ENCODE assay signal across 26 cellular contexts in genomic region chr9:7095054-7095453, GRCh38.
DNase-seq lines count a peak whose midpoint lies in the region; ATAC-seq and TF ChIP-seq lines count a peak whose summit lies in the region.
"Had no signal": no experiment of that assay in that cellular context is flagged by ENCODE, and none has a peak within 500 bp of the region (broad histone marks: within the 10 kb centered on the region; RNA-seq: fewer than 3 reads in every experiment).

No MANE protein-coding gene starts in this region.

- peaks cover 22% of the 10 kb centered on the region for H3K36me3 Mint-ChIP-seq in stimulated activated effector memory CD8-positive, alpha-beta T cell treated with anti-CD3 and anti-CD28 coated beads, Interleukin-12 subunit alpha, Interleukin-12 subunit beta, amount 100 ng/mL, for 72 hours

- H3K27ac ChIP-seq in BLaER1 = no peak overlapping the region
- H3K27ac ChIP-seq: A549, breast epithelium, dorsolateral prefrontal cortex, esophagus squamous epithelium, heart right ventricle, right lobe of liver, tibial nerve had no signal

- H3K27ac Mint-ChIP-seq in stimulated activated effector memory CD8-positive, alpha-beta T cell treated with anti-CD3 and anti-CD28 coated beads, Interleukin-12 subunit alpha, Interleukin-12 subunit beta, amount 100 ng/mL, for 72 hours = no peak overlapping the region
- H3K27ac Mint-ChIP-seq: activated naive CD8-positive, alpha-beta T cell; mesothelial cell of epicardium had no signal

- no peak for DNase-seq in NCI-H446 treated with DMSO at 0.1 percent for 48 hours (lab: John Stamatoyannopoulos, UW)
- DNase-seq in OCI-M1 (lab: John Stamatoyannopoulos, UW) = no peak
- no peak for DNase-seq in stimulated activated effector memory CD8-positive, alpha-beta T cell treated with anti-CD3 and anti-CD28 coated beads, Interleukin-12 subunit alpha, Interleukin-12 subunit beta, amount 100 ng/mL, for 72 hours (ENCODE audit: low spot score in 2 of 2)
- no peak for DNase-seq in KG1 (lab: John Stamatoyannopoulos, UW)
- DNase-seq: activated CD4-positive, CD25-positive, alpha-beta regulatory T cell treated with anti-CD3 and anti-CD28 coated beads, Interleukin-2, amount 50 U/mL, for 72 hours; CD8-positive, alpha-beta memory T cell; dorsolateral prefrontal cortex; esophagus squamous epithelium; heart right ventricle; kidney; NCI-H1436 treated with DMSO at 0.1 percent for 48 hours; NCI-H510A; occipital lobe; right lobe of liver; RPMI8226; stimulated activated CD4-positive, alpha-beta T cell treated with anti-CD3 and anti-CD28 coated beads, Interleukin-1b, Interleukin-23, amount 100 ng/mL, for 48 hours; stimulated activated CD8-positive, alpha-beta memory T cell treated with anti-CD3 and anti-CD28 coated beads, Interleukin-4, amount 100 ng/mL, for 48 hours had no signal

- peak overlapping the region; percentile 47 for H3K4me2 ChIP-seq in BLaER1
- H3K4me2 ChIP-seq in Loucy (ENCODE audit: low read depth, low read length, poor library complexity, severe bottlenecking) = peak overlapping the region; percentile 8
- H3K4me2 ChIP-seq: A549 had no signal

- H3K9me2 ChIP-seq in Loucy (replicated peaks; ENCODE audit: low read depth, low read length) = no peaks in the 10 kb centered on the region

- ATAC-seq in GM19351 (IDR thresholded peaks at IDR 0.05; ENCODE audit: unreplicated experiment) (peak; percentile 90), HG02759 (IDR thresholded peaks at IDR 0.05; ENCODE audit: unreplicated experiment) (peak; percentile 54)
- no peak for ATAC-seq in stimulated activated effector memory CD8-positive, alpha-beta T cell treated with anti-CD3 and anti-CD28 coated beads, Interleukin-12 subunit alpha, Interleukin-12 subunit beta, amount 100 ng/mL, for 72 hours
- ATAC-seq: A549, heart right ventricle, right lobe of liver had no signal

- peaks cover 3% of the 10 kb centered on the region for H3K9me3 Mint-ChIP-seq in stimulated activated effector memory CD8-positive, alpha-beta T cell treated with anti-CD3 and anti-CD28 coated beads, Interleukin-12 subunit alpha, Interleukin-12 subunit beta, amount 100 ng/mL, for 72 hours

- TF ChIP-seq CTCF in Loucy (conservative IDR thresholded peaks at IDR 0.05; ENCODE audit: low read length) = no peak

- H3K4me1 ChIP-seq in BLaER1 (peaks cover 14% of the 10 kb centered on the region), Loucy (ENCODE audit: insufficient read depth, low read length, poor library complexity, severe bottlenecking) (peaks cover 18% of the 10 kb centered on the region)
- H3K4me1 ChIP-seq: A549, breast epithelium, right lobe of liver had no signal

- H3K27me3 ChIP-seq in BLaER1 (no peaks in the 10 kb centered on the region), Loucy (ENCODE audit: insufficient read depth, low read length, poor library complexity, severe bottlenecking) (no peaks in the 10 kb centered on the region)
- H3K27me3 ChIP-seq: breast epithelium, dorsolateral prefrontal cortex, esophagus squamous epithelium, heart right ventricle, right lobe of liver, tibial nerve had no signal

- H4K20me1 ChIP-seq in BLaER1 (no peaks in the 10 kb centered on the region), Loucy (ENCODE audit: insufficient read depth, low read length, poor library complexity, severe bottlenecking) (no peaks in the 10 kb centered on the region)

- H3K9ac ChIP-seq in BLaER1 (no peak overlapping the region), Loucy (ENCODE audit: low read depth, low read length, poor library complexity, severe bottlenecking) (no peak overlapping the region)

- H3K79me2 ChIP-seq in Loucy (ENCODE audit: insufficient read depth, low read length) = no peaks in the 10 kb centered on the region

- H3K4me1 Mint-ChIP-seq in stimulated activated effector memory CD8-positive, alpha-beta T cell treated with anti-CD3 and anti-CD28 coated beads, Interleukin-12 subunit alpha, Interleukin-12 subunit beta, amount 100 ng/mL, for 72 hours = peaks cover 9% of the 10 kb centered on the region

- H3K4me3 ChIP-seq in BLaER1 (no peak overlapping the region), Loucy (ENCODE audit: low read length, poor library complexity, severe bottlenecking) (no peak overlapping the region)
- H3K4me3 ChIP-seq: A549, breast epithelium, dorsolateral prefrontal cortex, esophagus squamous epithelium, heart right ventricle, right lobe of liver, tibial nerve had no signal

- H3K4me3 Mint-ChIP-seq in stimulated activated effector memory CD8-positive, alpha-beta T cell treated with anti-CD3 and anti-CD28 coated beads, Interleukin-12 subunit alpha, Interleukin-12 subunit beta, amount 100 ng/mL, for 72 hours = no peak overlapping the region
- H3K4me3 Mint-ChIP-seq: activated naive CD8-positive, alpha-beta T cell; CD8-positive, alpha-beta memory T cell; mesothelial cell of epicardium had no signal

- H3F3A ChIP-seq in Loucy (ENCODE audit: low read depth) = no peaks in the 10 kb centered on the region

- no peak overlapping the region for H2AFZ ChIP-seq in Loucy (ENCODE audit: low read length)

- peaks cover 39% of the 10 kb centered on the region for H3K36me3 ChIP-seq in BLaER1
- H3K36me3 ChIP-seq in Loucy (ENCODE audit: insufficient read depth, low read length) = no peaks in the 10 kb centered on the region
- H3K36me3 ChIP-seq: breast epithelium, right lobe of liver had no signal

- H3K9me3 ChIP-seq in BLaER1 (peaks cover 14% of the 10 kb centered on the region), Loucy (ENCODE audit: insufficient read depth, low read depth, low read length) (no peaks in the 10 kb centered on the region)
- H3K9me3 ChIP-seq: A549, esophagus squamous epithelium, right lobe of liver, tibial nerve had no signal
